Comparison of ENCODE assay signal across 14 cellular contexts in genomic region chr16:70805787-70806186, GRCh38. TPM values are rescaled to one million over a fixed set of nuclear protein-coding genes. Genes with fewer than 3 reads are reported as not detected.
DNase-seq lines count a peak whose midpoint lies in the region; ATAC-seq, FAIRE-seq and TF ChIP-seq lines count a peak whose summit lies in the region.
"Had no signal": no experiment of that assay in that cellular context is flagged by ENCODE, and none has a peak within 500 bp of the region (broad histone marks: within the 10 kb centered on the region; RNA-seq: fewer than 3 reads in every experiment).

No MANE protein-coding gene starts in this region.

- no peak overlapping the region for H3K27ac Mint-ChIP-seq in WTC11
- H3K27ac Mint-ChIP-seq: activated CD8-positive, alpha-beta T cell treated with anti-CD3 and anti-CD28 coated beads, Interleukin-2, amount 10 ng/mL, durations not matched to agents 7 days and 5 days; stimulated activated naive CD8-positive, alpha-beta T cell treated with anti-CD3 and anti-CD28 coated beads, Interleukin-15, Interleukin-2, amounts not matched to agents 100 ng/mL and 50 ng/mL, for 24 hours had no signal

- no peak for TF ChIP-seq POLR2A in H54 (IDR thresholded peaks at IDR 0.05; ENCODE audit: low read depth, low read length)

- no peak for TF ChIP-seq EP300 in SK-N-SH (IDR thresholded peaks at IDR 0.05; ENCODE audit: borderline replicate concordance in 1 of 2, low read depth in 1 of 2, low read length in 1 of 2)

- POLR2A ChIA-PET in SK-N-SH (lab: Yijun Ruan, JAX) (no interaction called here), WTC11 (lab: Charles Lee) (no interaction called here)

- CTCF ChIA-PET in SK-N-SH (lab: Yijun Ruan, JAX) (no interaction called here), WTC11 (lab: Charles Lee) (no interaction called here)

- TF ChIP-seq RAD21 in SK-N-SH (IDR thresholded peaks at IDR 0.05; ENCODE audit: low read length): no peak

- no peaks in the 10 kb centered on the region for H3K9me2 ChIP-seq in SK-N-SH

- H3K27me3 ChIP-seq in SK-N-SH (ENCODE audit: insufficient read depth): no peaks in the 10 kb centered on the region

- H3K27me3 Mint-ChIP-seq in WTC11 (ENCODE audit: low read depth): peaks cover 87% of the 10 kb centered on the region

- no peaks in the 10 kb centered on the region for H4K20me1 ChIP-seq in SK-N-SH (ENCODE audit: insufficient read depth)

- peaks cover 8% of the 10 kb centered on the region for H3F3A ChIP-seq in SK-N-SH (replicated peaks; ENCODE audit: insufficient read depth)

- no peak for TF ChIP-seq CTCF in SK-N-SH (IDR thresholded peaks at IDR 0.05)
- TF ChIP-seq CTCF in fibroblast of mammary gland (conservative IDR thresholded peaks at IDR 0.05; ENCODE audit: control insufficient read depth, insufficient read depth, low read depth, low read length): no peak
- TF ChIP-seq CTCF in WTC11 (IDR thresholded peaks at IDR 0.05): no peak

- H3K4me3 ChIP-seq in SK-N-SH (ENCODE audit: low read depth in 2 of 2, low read length in 1 of 2) (no peak overlapping the region), fibroblast of mammary gland (ENCODE audit: control insufficient read depth, low read depth, low read length) (no peak overlapping the region)
- H3K4me3 ChIP-seq: esophagus squamous epithelium had no signal

- no peak overlapping the region for H3K4me3 Mint-ChIP-seq in WTC11
- H3K4me3 Mint-ChIP-seq: activated CD8-positive, alpha-beta T cell treated with anti-CD3 and anti-CD28 coated beads, Interleukin-2, amount 10 ng/mL, durations not matched to agents 7 days and 5 days; stimulated activated naive CD8-positive, alpha-beta T cell treated with anti-CD3 and anti-CD28 coated beads, Interleukin-15, Interleukin-2, amounts not matched to agents 100 ng/mL and 50 ng/mL, for 24 hours had no signal

- no peak overlapping the region for H3K9ac ChIP-seq in SK-N-SH
- H3K9ac ChIP-seq: KMS-11 had no signal

- FAIRE-seq in H54 (lab: Jason Lieb, UNC): peak; percentile 33

- peaks cover 7% of the 10 kb centered on the region for H3K4me1 Mint-ChIP-seq in WTC11

- no peaks in the 10 kb centered on the region for H3K9me3 ChIP-seq in SK-N-SH

- ATAC-seq in WTC11 (no peak), GM18867 (IDR thresholded peaks at IDR 0.05; ENCODE audit: unreplicated experiment) (no peak)
- ATAC-seq: activated CD8-positive, alpha-beta T cell treated with anti-CD3 and anti-CD28 coated beads, Interleukin-2, amount 10 ng/mL, durations not matched to agents 7 days and 5 days had no signal

- H3K4me2 ChIP-seq in SK-N-SH: no peak overlapping the region
- H3K4me2 ChIP-seq: KMS-11 had no signal

- H3K9me3 Mint-ChIP-seq in WTC11: peaks cover 15% of the 10 kb centered on the region; the same call in 1 of the 2 replicates
- H3K9me3 Mint-ChIP-seq: stimulated activated naive CD8-positive, alpha-beta T cell treated with anti-CD3 and anti-CD28 coated beads, Interleukin-15, Interleukin-2, amounts not matched to agents 100 ng/mL and 50 ng/mL, for 24 hours had no signal

- no peaks in the 10 kb centered on the region for H3K79me2 ChIP-seq in SK-N-SH (ENCODE audit: insufficient read depth)

- no peak overlapping the region; the same call in 1 of the 2 replicates for H2AFZ ChIP-seq in SK-N-SH (ENCODE audit: low read depth)

- H3K4me1 ChIP-seq in SK-N-SH (ENCODE audit: control insufficient read depth in 1 of 2, insufficient read depth in 2 of 2, low read depth in 1 of 2, low read length in 1 of 2): peaks cover 0 to 6% of the 10 kb centered on the region in 2 experiments; a peak in 3 of 4 replicates

- H3K36me3 Mint-ChIP-seq in WTC11: no peaks in the 10 kb centered on the region

- H3K27ac ChIP-seq in SK-N-SH (ENCODE audit: low read depth in 2 of 2, low read length in 1 of 2): peak overlapping the region in 1 of 2 experiments; percentile 24; a peak in 1 of 4 replicates
- H3K27ac ChIP-seq: esophagus squamous epithelium, KMS-11 had no signal

- 9% methylated on average over 3 of the region's 3 CpGs for WGBS in SK-N-SH (ENCODE audit: low lambda C conversion rate)

- DNase-seq in H54 (ENCODE audit: insufficient read length, low spot score) (peak; percentile 59), SK-N-SH (no peak), fibroblast of mammary gland (ENCODE audit: low read depth) (peak; percentile 90), stromal cell of bone marrow (ENCODE audit: low read depth) (peak; percentile 41), WTC11 (ENCODE audit: low spot score) (no peak), NCI-H146 (lab: John Stamatoyannopoulos, UW) (no peak)
- DNase-seq: activated CD8-positive, alpha-beta T cell treated with anti-CD3 and anti-CD28 coated beads, Interleukin-2, amount 10 ng/mL, durations not matched to agents 7 days and 5 days; cerebellar nuclear complex; COR-L47; esophagus squamous epithelium; NCI-H2029 treated with DMSO at 0.1 percent for 48 hours had no signal

- H3K36me3 ChIP-seq in SK-N-SH (replicated peaks in 1 of 2; ENCODE audit: control insufficient read depth in 1 of 2, insufficient read depth in 2 of 2, low read length in 1 of 2): no peaks in the 10 kb centered on the region
- H3K36me3 ChIP-seq: esophagus squamous epithelium had no signal

TF ChIP-seq in SK-N-SH, 30 proteins besides CTCF, POLR2A, EP300 and RAD21:
- TF ChIP-seq FOSL2 (IDR thresholded peaks at IDR 0.05; ENCODE audit: borderline replicate concordance, low read depth): peak; percentile 42; the same call in 1 of the 2 replicates
- no peak for TF ChIP-seq POLR2AphosphoS5 (IDR thresholded peaks at IDR 0.05; ENCODE audit: low read depth, low read length)

TF ChIP-seq in WTC11, 78 proteins besides CTCF, POLR2A, EP300 and RAD21:
- TF ChIP-seq TP53 (CRISPR knock-in tag; IDR thresholded peaks at IDR 0.05) (no peak), ESRRA (CRISPR knock-in tag; IDR thresholded peaks at IDR 0.05; ENCODE audit: borderline replicate concordance) (no peak), ERG (CRISPR knock-in tag; IDR thresholded peaks at IDR 0.05) (no peak), IRF1 (CRISPR knock-in tag; IDR thresholded peaks at IDR 0.05) (no peak)

RNA-seq across cellular contexts. Expression of gene VAC14, which starts 4.8 kb away (rescaled TPM):
- polyA plus RNA-seq in SK-N-SH (2012; rRNA removed): 30.9 and 33.2 TPM in 2 replicates
- 12.9 and 21.9 TPM in 2 replicates for polyA plus RNA-seq in SK-N-SH (2012; cell fraction: cytosol; rRNA removed)
- polyA plus RNA-seq in SK-N-SH (2012; cell fraction: nucleus; rRNA removed): 48.4 and 53.9 TPM in 2 replicates
- total RNA-seq in WTC11 (2021): 58.0 to 60.9 TPM (median 60.1 TPM) in 3 replicates

Comparison
In these comparisons a context has a peak if more than half of its experiments do, and no peak if none do; other contexts are left out.
1. DNase-seq: peak in H54 (single experiment), fibroblast of mammary gland (single experiment) and stromal cell of bone marrow (single experiment); none in SK-N-SH (single experiment), WTC11 (single experiment) and NCI-H146 (single experiment).